14 cellular contexts compared by ENCODE assay signal in the genomic region with DNA sequence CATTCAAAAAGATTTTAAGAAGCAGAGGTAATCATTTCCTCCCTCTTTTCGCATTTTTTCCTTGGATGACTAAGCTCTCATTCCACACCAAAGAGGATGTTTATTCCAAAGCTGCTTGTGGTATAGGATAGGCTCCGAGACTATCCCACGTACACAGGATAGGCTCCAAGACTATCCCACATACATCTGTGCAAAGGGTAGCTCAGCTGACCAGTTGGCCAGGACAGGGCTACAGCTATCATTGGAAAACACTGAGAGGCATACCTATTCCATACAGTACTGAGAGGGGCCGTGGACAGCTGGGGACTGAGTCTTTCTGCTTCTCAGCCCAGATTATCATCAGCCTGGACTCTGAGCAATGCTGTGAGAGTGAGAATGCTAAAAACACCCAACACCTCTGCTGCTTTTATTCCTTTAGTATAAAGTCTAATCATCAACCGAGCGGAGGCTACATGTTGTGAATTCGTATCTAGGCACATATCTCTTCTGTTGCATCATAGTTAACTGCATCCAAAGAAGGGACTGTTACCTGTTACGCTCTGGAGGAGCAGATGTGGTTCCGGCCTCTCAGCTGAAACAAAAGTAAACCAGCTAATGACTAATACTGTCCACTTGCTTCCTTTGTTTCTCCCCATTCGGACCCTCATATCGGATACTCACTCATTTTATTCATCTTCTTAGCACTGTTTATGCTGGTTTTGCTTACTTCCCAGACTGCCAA.
DNase-seq lines count a peak whose midpoint lies in the region; ATAC-seq and TF ChIP-seq lines count a peak whose summit lies in the region.
"Had no signal": no experiment of that assay in that cellular context is flagged by ENCODE, and none has a peak within 500 bp of the region (broad histone marks: within the 10 kb centered on the region; RNA-seq: fewer than 3 reads in every experiment).

No MANE protein-coding gene starts in this region.

- TF ChIP-seq POLR2A in gastrocnemius medialis (IDR thresholded peaks at IDR 0.05): no peak

- no peaks in the 10 kb centered on the region for H3K36me3 ChIP-seq in GM23248 (ENCODE audit: low read depth)
- H3K36me3 ChIP-seq in fibroblast of lung (ENCODE audit: control insufficient read depth, insufficient read depth, low read length): no peaks in the 10 kb centered on the region
- H3K36me3 ChIP-seq in gastrocnemius medialis: no peaks in the 10 kb centered on the region

- H3F3A ChIP-seq in GM23248 (ENCODE audit: insufficient read depth): peaks cover 70% of the 10 kb centered on the region

- H2AFZ ChIP-seq in GM23248 (peak overlapping the region; percentile 3; the same call in 1 of the 2 replicates), fibroblast of lung (ENCODE audit: low read length) (no peak overlapping the region)

- TF ChIP-seq CTCF in fibroblast of lung (conservative IDR thresholded peaks at IDR 0.05 in 1 of 2, IDR thresholded peaks at IDR 0.05 in 1 of 2; ENCODE audit: low read depth in 1 of 2, low read length in 2 of 2): no peak
- no peak for TF ChIP-seq CTCF in gastrocnemius medialis (IDR thresholded peaks at IDR 0.05 in 4 of 5, conservative IDR thresholded peaks at IDR 0.05 in 1 of 5)

- H4K20me1 ChIP-seq in GM23248 (ENCODE audit: insufficient read depth) (no peaks in the 10 kb centered on the region), fibroblast of lung (ENCODE audit: control insufficient read depth, extremely low read depth, insufficient read depth, low read length) (no peaks in the 10 kb centered on the region)

- WGBS in GM23248 (ENCODE audit: low coverage in 1 of 2, low lambda C conversion rate in 2 of 2, missing lambda C conversion rate in 2 of 2), 2 experiments: 68 to 69% methylated on average over 11 of the region's 11 CpGs

- H3K27ac ChIP-seq in GM23248: peak overlapping the region; percentile 66
- H3K27ac ChIP-seq in fibroblast of lung (ENCODE audit: insufficient read depth, low read length): peak overlapping the region; percentile 84
- H3K27ac ChIP-seq in gastrocnemius medialis: no peak overlapping the region

- H3K4me2 ChIP-seq in GM23248 (ENCODE audit: unreplicated experiment) (peak overlapping the region; percentile 9), fibroblast of lung (ENCODE audit: extremely low read depth, insufficient read depth, low read length) (peak overlapping the region; percentile 51)

- peaks cover 4 to 14% of the 10 kb centered on the region in 2 donors for H3K9me3 Mint-ChIP-seq in activated T-cell treated with anti-CD3 and anti-CD28 coated beads, Interleukin-2, amount 50 U/mL, for 72 hours

- H3K4me1 ChIP-seq in GM23248 (ENCODE audit: insufficient read depth): peaks cover 62% of the 10 kb centered on the region
- peaks cover 28% of the 10 kb centered on the region for H3K4me1 ChIP-seq in fibroblast of lung (ENCODE audit: control insufficient read depth, extremely low read depth, insufficient read depth, low read length)
- no peaks in the 10 kb centered on the region for H3K4me1 ChIP-seq in gastrocnemius medialis

- intact Hi-C loops in gastrocnemius medialis (cut with DNase I; ENCODE audit: low total_unique reads): no loop called here

- H3K9me3 ChIP-seq in GM23248 (ENCODE audit: low read depth): no peaks in the 10 kb centered on the region
- no peaks in the 10 kb centered on the region for H3K9me3 ChIP-seq in fibroblast of lung (ENCODE audit: control insufficient read depth, insufficient read depth, low read depth, low read length)
- H3K9me3 ChIP-seq in gastrocnemius medialis: peaks cover 0 to 4% (median 0%) of the 10 kb centered on the region in 3 donors

- H3K9me2 ChIP-seq in GM23248 (ENCODE audit: insufficient read depth): no peaks in the 10 kb centered on the region

- peaks cover 23% of the 10 kb centered on the region for H3K27me3 Mint-ChIP-seq in activated T-cell treated with anti-CD3 and anti-CD28 coated beads, Interleukin-2, amount 50 U/mL, for 72 hours (ENCODE audit: low read depth)

- no peak for ATAC-seq in activated T-cell treated with anti-CD3 and anti-CD28 coated beads, Interleukin-2, amount 50 U/mL, for 72 hours (replicated peaks in 1 of 2)
- ATAC-seq in gastrocnemius medialis: no peak
- ATAC-seq in HG03565 (IDR thresholded peaks at IDR 0.05; ENCODE audit: unreplicated experiment): no peak

- H3K4me1 Mint-ChIP-seq in activated T-cell treated with anti-CD3 and anti-CD28 coated beads, Interleukin-2, amount 50 U/mL, for 72 hours (ENCODE audit: low read depth): peaks cover 16% of the 10 kb centered on the region

- peak; percentile 77 for DNase-seq in GM23248
- DNase-seq in SW 1271 (lab: John Stamatoyannopoulos, UW): peak; percentile 83 to 91
- DNase-seq in fibroblast of lung (ENCODE audit: low read depth in 2 of 2): peak; percentile 97 to 99
- DNase-seq in pulmonary artery endothelial cell (ENCODE audit: low read depth, low spot score): peak; percentile 94
- DNase-seq in activated CD4-positive, CD25-positive, alpha-beta regulatory T cell (lab: John Stamatoyannopoulos, UW): no peak
- no peak for DNase-seq in activated T-cell treated with anti-CD3 and anti-CD28 coated beads, Interleukin-2, amount 50 U/mL, for 72 hours
- no peak for DNase-seq in gastrocnemius medialis
- DNase-seq: activated CD4-positive, alpha-beta T cell treated with anti-CD3 and anti-CD28 coated beads, Interleukin-2, amount 10 ng/mL, durations not matched to agents 24 days and 14 days; activated effector memory CD4-positive, alpha-beta T cell treated with Interleukin-2 at 50 U/mL for 16 hours; DMS153; NCI-H1092 treated with DMSO at 0.1 percent for 48 hours; NCI-H69; retina had no signal

- H3K36me3 Mint-ChIP-seq in activated T-cell treated with anti-CD3 and anti-CD28 coated beads, Interleukin-2, amount 50 U/mL, for 72 hours (ENCODE audit: insufficient read depth in 2 of 2): peaks cover 9 to 14% of the 10 kb centered on the region in 2 donors

- no peak overlapping the region for H3K4me3 Mint-ChIP-seq in activated T-cell treated with anti-CD3 and anti-CD28 coated beads, Interleukin-2, amount 50 U/mL, for 72 hours
- H3K4me3 Mint-ChIP-seq: activated CD4-positive, alpha-beta T cell treated with anti-CD3 and anti-CD28 coated beads, Interleukin-2, amount 10 ng/mL, durations not matched to agents 24 days and 14 days had no signal

- H3K79me2 ChIP-seq in GM23248 (ENCODE audit: insufficient read depth): no peaks in the 10 kb centered on the region
- no peaks in the 10 kb centered on the region for H3K79me2 ChIP-seq in fibroblast of lung (ENCODE audit: control insufficient read depth, insufficient read depth, low read length)

- H3K27me3 ChIP-seq in GM23248 (replicated peaks; ENCODE audit: insufficient read depth) (no peaks in the 10 kb centered on the region), fibroblast of lung (ENCODE audit: control insufficient read depth, insufficient read depth, low read length) (no peaks in the 10 kb centered on the region), gastrocnemius medialis (no peaks in the 10 kb centered on the region)

- H3K9ac ChIP-seq in GM23248 (no peak overlapping the region), fibroblast of lung (ENCODE audit: insufficient read depth, low read length) (no peak overlapping the region)

- H3K4me3 ChIP-seq in GM23248 (no peak overlapping the region), fibroblast of lung (replicated peaks in 1 of 4; ENCODE audit: control extremely low read depth in 1 of 4, insufficient read depth in 1 of 4, low read depth in 3 of 4, low read length in 4 of 4) (peak overlapping the region in 1 of 4 experiments; percentile 1), gastrocnemius medialis (no peak overlapping the region)

- H3K27ac Mint-ChIP-seq in activated T-cell treated with anti-CD3 and anti-CD28 coated beads, Interleukin-2, amount 50 U/mL, for 72 hours: no peak overlapping the region
- H3K27ac Mint-ChIP-seq: activated CD4-positive, alpha-beta T cell treated with anti-CD3 and anti-CD28 coated beads, Interleukin-2, amount 10 ng/mL, durations not matched to agents 24 days and 14 days had no signal

- in situ Hi-C loops in GM23248 (cut with MboI): no loop called here
- in situ Hi-C loops in gastrocnemius medialis (cut with MboI; ENCODE audit: low sequenced_read_pairs in 4 of 4): no loop called here

Comparison
In these comparisons a context has a peak if more than half of its experiments do, and no peak if none do; other contexts are left out.
1. DNase-seq: peak in GM23248 (single experiment), SW 1271 (2 of 2), fibroblast of lung (2 of 2) and pulmonary artery endothelial cell (single experiment); none in activated CD4-positive, CD25-positive, alpha-beta regulatory T cell (0 of 4), activated T-cell treated with anti-CD3 and anti-CD28 coated beads, Interleukin-2, amount 50 U/mL, for 72 hours (0 of 2) and gastrocnemius medialis (0 of 2).
2. H3K27ac ChIP-seq: peak in GM23248 (single experiment) and fibroblast of lung (single experiment); none in gastrocnemius medialis (0 of 4).